In the genomic region with DNA sequence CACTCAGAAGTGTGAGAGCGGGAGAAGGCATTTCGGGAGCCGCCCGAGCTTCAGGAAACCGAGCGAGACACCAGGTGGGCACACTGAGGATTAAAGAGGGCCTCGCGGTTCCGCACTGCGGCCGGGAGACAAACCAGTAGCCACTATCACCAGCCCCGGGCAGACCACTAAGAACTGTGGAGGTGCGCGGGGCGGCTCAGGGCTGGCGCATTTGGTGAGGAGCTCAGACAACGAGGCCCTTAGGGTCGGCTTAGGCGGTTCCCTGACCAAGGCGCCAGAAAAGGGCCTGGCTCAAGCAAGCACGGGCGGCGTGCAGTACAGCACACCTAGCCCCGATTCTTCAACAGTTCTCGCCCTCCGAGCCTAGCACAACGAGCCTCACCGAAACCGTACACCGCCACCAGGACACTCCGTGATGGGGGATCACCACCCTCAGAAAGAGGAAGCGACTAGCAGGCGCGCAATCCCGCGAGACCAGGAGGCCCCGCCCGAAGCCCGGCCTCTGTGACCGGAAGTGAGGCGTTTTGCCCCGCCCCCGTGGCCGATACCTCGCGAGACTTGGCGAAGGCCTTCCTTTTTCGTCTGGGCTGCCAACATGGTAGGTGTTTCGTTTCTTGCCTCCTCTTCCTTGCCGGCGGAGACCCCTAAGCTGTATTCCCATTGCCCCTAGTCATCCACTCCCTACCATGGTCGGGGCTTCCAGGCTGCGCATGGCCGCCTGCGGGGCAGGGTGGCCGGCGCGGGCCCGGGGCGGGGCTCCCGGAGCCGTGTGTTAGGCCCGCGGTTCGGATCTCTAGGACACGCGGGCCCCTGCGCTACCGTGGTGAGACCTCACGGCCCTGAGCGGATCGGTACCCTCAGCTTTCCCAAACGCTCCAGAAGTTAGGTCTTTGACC, we compare ENCODE assay signal across 1 cellular context.
TF ChIP-seq lines count a peak whose summit lies in the region.

A gene (plus strand): TSS at position 574 of the 896 bp plus-strand sequence. CDS start 22 bp downstream, at position 596.
A gene with protein sequence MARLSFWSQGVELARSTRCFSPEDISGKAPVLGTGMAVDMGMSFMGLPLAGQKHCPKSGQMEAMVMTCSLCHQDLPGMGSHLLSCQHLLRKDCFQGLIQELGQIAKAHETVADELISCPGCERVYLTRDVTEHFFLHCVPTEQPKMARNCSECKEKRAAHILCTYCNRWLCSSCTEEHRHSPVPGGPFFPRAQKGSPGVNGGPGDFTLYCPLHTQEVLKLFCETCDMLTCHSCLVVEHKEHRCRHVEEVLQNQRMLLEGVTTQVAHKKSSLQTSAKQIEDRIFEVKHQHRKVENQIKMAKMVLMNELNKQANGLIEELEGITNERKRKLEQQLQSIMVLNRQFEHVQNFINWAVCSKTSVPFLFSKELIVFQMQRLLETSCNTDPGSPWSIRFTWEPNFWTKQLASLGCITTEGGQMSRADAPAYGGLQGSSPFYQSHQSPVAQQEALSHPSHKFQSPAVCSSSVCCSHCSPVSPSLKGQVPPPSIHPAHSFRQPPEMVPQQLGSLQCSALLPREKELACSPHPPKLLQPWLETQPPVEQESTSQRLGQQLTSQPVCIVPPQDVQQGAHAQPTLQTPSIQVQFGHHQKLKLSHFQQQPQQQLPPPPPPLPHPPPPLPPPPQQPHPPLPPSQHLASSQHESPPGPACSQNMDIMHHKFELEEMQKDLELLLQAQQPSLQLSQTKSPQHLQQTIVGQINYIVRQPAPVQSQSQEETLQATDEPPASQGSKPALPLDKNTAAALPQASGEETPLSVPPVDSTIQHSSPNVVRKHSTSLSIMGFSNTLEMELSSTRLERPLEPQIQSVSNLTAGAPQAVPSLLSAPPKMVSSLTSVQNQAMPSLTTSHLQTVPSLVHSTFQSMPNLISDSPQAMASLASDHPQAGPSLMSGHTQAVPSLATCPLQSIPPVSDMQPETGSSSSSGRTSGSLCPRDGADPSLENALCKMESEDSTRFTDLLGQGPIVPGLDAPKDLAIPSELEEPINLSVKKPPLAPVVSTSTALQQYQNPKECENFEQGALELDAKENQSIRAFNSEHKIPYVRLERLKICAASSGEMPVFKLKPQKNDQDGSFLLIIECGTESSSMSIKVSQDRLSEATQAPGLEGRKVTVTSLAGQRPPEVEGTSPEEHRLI (N-terminal part only) (minus strand): TSS at position 447 of the 896 bp plus-strand sequence. CDS start 10,391 bp downstream, outside the sequence.

TF ChIP-seq in WTC11, 78 proteins besides CTCF, POLR2A, EP300 and RAD21 (continued from another document and continues in another):
- TF ChIP-seq, protein P1, sequence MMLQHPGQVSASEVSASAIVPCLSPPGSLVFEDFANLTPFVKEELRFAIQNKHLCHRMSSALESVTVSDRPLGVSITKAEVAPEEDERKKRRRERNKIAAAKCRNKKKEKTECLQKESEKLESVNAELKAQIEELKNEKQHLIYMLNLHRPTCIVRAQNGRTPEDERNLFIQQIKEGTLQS (CRISPR knock-in tag; conservative IDR thresholded peaks at IDR 0.05), result no peak
- TF ChIP-seq, protein P2, sequence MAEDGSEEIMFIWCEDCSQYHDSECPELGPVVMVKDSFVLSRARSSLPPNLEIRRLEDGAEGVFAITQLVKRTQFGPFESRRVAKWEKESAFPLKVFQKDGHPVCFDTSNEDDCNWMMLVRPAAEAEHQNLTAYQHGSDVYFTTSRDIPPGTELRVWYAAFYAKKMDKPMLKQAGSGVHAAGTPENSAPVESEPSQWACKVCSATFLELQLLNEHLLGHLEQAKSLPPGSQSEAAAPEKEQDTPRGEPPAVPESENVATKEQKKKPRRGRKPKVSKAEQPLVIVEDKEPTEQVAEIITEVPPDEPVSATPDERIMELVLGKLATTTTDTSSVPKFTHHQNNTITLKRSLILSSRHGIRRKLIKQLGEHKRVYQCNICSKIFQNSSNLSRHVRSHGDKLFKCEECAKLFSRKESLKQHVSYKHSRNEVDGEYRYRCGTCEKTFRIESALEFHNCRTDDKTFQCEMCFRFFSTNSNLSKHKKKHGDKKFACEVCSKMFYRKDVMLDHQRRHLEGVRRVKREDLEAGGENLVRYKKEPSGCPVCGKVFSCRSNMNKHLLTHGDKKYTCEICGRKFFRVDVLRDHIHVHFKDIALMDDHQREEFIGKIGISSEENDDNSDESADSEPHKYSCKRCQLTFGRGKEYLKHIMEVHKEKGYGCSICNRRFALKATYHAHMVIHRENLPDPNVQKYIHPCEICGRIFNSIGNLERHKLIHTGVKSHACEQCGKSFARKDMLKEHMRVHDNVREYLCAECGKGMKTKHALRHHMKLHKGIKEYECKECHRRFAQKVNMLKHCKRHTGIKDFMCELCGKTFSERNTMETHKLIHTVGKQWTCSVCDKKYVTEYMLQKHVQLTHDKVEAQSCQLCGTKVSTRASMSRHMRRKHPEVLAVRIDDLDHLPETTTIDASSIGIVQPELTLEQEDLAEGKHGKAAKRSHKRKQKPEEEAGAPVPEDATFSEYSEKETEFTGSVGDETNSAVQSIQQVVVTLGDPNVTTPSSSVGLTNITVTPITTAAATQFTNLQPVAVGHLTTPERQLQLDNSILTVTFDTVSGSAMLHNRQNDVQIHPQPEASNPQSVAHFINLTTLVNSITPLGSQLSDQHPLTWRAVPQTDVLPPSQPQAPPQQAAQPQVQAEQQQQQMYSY (CRISPR knock-in tag; IDR thresholded peaks at IDR 0.05), result no peak
- TF ChIP-seq SP1 (CRISPR knock-in tag; conservative IDR thresholded peaks at IDR 0.05), result peak; percentile 97
- peak; percentile 75; the same call in 1 of the 2 replicates for TF ChIP-seq JUN (CRISPR knock-in tag; IDR thresholded peaks at IDR 0.05)
- TF ChIP-seq, protein P3, sequence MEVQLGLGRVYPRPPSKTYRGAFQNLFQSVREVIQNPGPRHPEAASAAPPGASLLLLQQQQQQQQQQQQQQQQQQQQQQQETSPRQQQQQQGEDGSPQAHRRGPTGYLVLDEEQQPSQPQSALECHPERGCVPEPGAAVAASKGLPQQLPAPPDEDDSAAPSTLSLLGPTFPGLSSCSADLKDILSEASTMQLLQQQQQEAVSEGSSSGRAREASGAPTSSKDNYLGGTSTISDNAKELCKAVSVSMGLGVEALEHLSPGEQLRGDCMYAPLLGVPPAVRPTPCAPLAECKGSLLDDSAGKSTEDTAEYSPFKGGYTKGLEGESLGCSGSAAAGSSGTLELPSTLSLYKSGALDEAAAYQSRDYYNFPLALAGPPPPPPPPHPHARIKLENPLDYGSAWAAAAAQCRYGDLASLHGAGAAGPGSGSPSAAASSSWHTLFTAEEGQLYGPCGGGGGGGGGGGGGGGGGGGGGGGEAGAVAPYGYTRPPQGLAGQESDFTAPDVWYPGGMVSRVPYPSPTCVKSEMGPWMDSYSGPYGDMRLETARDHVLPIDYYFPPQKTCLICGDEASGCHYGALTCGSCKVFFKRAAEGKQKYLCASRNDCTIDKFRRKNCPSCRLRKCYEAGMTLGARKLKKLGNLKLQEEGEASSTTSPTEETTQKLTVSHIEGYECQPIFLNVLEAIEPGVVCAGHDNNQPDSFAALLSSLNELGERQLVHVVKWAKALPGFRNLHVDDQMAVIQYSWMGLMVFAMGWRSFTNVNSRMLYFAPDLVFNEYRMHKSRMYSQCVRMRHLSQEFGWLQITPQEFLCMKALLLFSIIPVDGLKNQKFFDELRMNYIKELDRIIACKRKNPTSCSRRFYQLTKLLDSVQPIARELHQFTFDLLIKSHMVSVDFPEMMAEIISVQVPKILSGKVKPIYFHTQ (CRISPR knock-in tag; IDR thresholded peaks at IDR 0.05), result no peak
- TF ChIP-seq, protein P4, sequence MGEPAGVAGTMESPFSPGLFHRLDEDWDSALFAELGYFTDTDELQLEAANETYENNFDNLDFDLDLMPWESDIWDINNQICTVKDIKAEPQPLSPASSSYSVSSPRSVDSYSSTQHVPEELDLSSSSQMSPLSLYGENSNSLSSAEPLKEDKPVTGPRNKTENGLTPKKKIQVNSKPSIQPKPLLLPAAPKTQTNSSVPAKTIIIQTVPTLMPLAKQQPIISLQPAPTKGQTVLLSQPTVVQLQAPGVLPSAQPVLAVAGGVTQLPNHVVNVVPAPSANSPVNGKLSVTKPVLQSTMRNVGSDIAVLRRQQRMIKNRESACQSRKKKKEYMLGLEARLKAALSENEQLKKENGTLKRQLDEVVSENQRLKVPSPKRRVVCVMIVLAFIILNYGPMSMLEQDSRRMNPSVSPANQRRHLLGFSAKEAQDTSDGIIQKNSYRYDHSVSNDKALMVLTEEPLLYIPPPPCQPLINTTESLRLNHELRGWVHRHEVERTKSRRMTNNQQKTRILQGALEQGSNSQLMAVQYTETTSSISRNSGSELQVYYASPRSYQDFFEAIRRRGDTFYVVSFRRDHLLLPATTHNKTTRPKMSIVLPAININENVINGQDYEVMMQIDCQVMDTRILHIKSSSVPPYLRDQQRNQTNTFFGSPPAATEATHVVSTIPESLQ (CRISPR knock-in tag; IDR thresholded peaks at IDR 0.05), result no peak
- no peak for TF ChIP-seq GTF2I (CRISPR knock-in tag; conservative IDR thresholded peaks at IDR 0.05)
- TF ChIP-seq NFE2L1 (CRISPR knock-in tag; IDR thresholded peaks at IDR 0.05), result peak; percentile 80; the same call in 1 of the 2 replicates
- 0 out of 2 replicates have a peak, but pooled peaks have one; percentile 73 for TF ChIP-seq ESRRA (CRISPR knock-in tag; IDR thresholded peaks at IDR 0.05; ENCODE audit: borderline replicate concordance)
- TF ChIP-seq NR2C2 (CRISPR knock-in tag; IDR thresholded peaks at IDR 0.05), result no peak
- TF ChIP-seq ZBTB21 (CRISPR knock-in tag; IDR thresholded peaks at IDR 0.05; ENCODE audit: borderline replicate concordance), result no peak
- TF ChIP-seq SMAD4 (CRISPR knock-in tag; IDR thresholded peaks at IDR 0.05), result peak; percentile 53; the same call in 1 of the 2 replicates
- TF ChIP-seq, protein P5, sequence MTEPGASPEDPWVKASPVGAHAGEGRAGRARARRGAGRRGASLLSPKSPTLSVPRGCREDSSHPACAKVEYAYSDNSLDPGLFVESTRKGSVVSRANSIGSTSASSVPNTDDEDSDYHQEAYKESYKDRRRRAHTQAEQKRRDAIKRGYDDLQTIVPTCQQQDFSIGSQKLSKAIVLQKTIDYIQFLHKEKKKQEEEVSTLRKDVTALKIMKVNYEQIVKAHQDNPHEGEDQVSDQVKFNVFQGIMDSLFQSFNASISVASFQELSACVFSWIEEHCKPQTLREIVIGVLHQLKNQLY (CRISPR knock-in tag; IDR thresholded peaks at IDR 0.05), result no peak; the same call in 1 of the 2 replicates
- TF ChIP-seq, protein P6, sequence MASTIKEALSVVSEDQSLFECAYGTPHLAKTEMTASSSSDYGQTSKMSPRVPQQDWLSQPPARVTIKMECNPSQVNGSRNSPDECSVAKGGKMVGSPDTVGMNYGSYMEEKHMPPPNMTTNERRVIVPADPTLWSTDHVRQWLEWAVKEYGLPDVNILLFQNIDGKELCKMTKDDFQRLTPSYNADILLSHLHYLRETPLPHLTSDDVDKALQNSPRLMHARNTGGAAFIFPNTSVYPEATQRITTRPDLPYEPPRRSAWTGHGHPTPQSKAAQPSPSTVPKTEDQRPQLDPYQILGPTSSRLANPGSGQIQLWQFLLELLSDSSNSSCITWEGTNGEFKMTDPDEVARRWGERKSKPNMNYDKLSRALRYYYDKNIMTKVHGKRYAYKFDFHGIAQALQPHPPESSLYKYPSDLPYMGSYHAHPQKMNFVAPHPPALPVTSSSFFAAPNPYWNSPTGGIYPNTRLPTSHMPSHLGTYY (CRISPR knock-in tag; IDR thresholded peaks at IDR 0.05), result 0 out of 2 replicates have a peak, but pooled peaks have one; percentile 70
- TF ChIP-seq, protein P7, sequence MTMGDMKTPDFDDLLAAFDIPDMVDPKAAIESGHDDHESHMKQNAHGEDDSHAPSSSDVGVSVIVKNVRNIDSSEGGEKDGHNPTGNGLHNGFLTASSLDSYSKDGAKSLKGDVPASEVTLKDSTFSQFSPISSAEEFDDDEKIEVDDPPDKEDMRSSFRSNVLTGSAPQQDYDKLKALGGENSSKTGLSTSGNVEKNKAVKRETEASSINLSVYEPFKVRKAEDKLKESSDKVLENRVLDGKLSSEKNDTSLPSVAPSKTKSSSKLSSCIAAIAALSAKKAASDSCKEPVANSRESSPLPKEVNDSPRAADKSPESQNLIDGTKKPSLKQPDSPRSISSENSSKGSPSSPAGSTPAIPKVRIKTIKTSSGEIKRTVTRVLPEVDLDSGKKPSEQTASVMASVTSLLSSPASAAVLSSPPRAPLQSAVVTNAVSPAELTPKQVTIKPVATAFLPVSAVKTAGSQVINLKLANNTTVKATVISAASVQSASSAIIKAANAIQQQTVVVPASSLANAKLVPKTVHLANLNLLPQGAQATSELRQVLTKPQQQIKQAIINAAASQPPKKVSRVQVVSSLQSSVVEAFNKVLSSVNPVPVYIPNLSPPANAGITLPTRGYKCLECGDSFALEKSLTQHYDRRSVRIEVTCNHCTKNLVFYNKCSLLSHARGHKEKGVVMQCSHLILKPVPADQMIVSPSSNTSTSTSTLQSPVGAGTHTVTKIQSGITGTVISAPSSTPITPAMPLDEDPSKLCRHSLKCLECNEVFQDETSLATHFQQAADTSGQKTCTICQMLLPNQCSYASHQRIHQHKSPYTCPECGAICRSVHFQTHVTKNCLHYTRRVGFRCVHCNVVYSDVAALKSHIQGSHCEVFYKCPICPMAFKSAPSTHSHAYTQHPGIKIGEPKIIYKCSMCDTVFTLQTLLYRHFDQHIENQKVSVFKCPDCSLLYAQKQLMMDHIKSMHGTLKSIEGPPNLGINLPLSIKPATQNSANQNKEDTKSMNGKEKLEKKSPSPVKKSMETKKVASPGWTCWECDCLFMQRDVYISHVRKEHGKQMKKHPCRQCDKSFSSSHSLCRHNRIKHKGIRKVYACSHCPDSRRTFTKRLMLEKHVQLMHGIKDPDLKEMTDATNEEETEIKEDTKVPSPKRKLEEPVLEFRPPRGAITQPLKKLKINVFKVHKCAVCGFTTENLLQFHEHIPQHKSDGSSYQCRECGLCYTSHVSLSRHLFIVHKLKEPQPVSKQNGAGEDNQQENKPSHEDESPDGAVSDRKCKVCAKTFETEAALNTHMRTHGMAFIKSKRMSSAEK (CRISPR knock-in tag; IDR thresholded peaks at IDR 0.05; ENCODE audit: borderline replicate concordance), result no peak
- TF ChIP-seq TEAD1 (CRISPR knock-in tag; IDR thresholded peaks at IDR 0.05), result peak; percentile 91
- TF ChIP-seq ZNF232 (CRISPR knock-in tag; IDR thresholded peaks at IDR 0.05), result no peak
- TF ChIP-seq ZNF396 (CRISPR knock-in tag; IDR thresholded peaks at IDR 0.05; ENCODE audit: borderline replicate concordance), result no peak
- TF ChIP-seq, protein P8, sequence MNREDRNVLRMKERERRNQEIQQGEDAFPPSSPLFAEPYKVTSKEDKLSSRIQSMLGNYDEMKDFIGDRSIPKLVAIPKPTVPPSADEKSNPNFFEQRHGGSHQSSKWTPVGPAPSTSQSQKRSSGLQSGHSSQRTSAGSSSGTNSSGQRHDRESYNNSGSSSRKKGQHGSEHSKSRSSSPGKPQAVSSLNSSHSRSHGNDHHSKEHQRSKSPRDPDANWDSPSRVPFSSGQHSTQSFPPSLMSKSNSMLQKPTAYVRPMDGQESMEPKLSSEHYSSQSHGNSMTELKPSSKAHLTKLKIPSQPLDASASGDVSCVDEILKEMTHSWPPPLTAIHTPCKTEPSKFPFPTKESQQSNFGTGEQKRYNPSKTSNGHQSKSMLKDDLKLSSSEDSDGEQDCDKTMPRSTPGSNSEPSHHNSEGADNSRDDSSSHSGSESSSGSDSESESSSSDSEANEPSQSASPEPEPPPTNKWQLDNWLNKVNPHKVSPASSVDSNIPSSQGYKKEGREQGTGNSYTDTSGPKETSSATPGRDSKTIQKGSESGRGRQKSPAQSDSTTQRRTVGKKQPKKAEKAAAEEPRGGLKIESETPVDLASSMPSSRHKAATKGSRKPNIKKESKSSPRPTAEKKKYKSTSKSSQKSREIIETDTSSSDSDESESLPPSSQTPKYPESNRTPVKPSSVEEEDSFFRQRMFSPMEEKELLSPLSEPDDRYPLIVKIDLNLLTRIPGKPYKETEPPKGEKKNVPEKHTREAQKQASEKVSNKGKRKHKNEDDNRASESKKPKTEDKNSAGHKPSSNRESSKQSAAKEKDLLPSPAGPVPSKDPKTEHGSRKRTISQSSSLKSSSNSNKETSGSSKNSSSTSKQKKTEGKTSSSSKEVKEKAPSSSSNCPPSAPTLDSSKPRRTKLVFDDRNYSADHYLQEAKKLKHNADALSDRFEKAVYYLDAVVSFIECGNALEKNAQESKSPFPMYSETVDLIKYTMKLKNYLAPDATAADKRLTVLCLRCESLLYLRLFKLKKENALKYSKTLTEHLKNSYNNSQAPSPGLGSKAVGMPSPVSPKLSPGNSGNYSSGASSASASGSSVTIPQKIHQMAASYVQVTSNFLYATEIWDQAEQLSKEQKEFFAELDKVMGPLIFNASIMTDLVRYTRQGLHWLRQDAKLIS (CRISPR knock-in tag; IDR thresholded peaks at IDR 0.05; ENCODE audit: borderline replicate concordance), result no peak
- no peak; the same call in none of the 2 replicates for TF ChIP-seq GABPB1 (CRISPR knock-in tag; IDR thresholded peaks at IDR 0.05)
